In the genomic region with DNA sequence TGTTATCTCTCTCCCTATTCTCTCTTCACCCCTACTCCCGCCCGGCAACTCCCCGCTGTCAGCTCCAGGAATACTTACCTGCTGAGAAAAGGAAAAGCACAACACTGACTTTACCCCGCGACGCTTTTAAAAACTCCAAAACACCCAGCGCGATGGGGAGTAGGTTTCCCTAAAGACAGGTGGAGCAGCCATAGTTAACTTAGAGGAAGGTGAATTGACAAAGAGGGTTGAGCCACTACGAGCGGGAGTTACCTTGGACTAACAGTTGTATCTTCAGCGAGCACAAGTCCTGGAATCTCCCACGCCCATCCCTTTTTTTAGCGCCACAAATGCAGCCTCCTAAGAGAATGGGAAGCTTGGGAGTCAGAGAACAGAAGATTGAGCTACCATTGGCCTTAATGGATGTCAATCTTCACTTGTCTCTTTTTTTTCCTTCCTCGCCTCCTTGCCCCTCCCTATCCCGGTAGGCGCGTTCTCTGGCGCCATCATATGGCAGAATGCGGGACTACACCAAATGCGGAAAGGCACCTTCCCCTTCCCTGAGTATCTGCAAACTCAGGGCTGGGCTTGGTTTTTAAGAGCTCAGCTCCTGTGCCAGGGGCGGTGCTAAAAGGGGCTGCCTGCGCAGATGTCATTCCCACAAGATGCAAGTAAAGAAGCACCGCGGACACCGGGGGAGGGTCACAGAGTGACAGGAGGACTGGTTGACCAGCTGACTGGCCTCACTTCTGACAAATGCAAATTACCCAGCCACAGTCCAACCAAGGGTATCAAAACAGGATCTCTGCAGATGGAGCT, we compare ENCODE assay signal across 8 cellular contexts. TPM values are rescaled to one million over a fixed set of nuclear protein-coding genes. Genes with fewer than 3 reads are reported as not detected.
DNase-seq lines count a peak whose midpoint lies in the region; FAIRE-seq and TF ChIP-seq lines count a peak whose summit lies in the region.
"Not testable (repeated sequence)": the region's sequence is repeated elsewhere in the genome, so short reads cannot be mapped to it uniquely, and the experiment has no call there.

No MANE protein-coding gene starts in this region.

- H3K4me3 ChIP-seq in LNCaP clone FGC (ENCODE audit: low read depth, low read length) = peak overlapping the region; percentile 56
- peak overlapping the region; percentile 59 for H3K4me3 ChIP-seq in neural progenitor cell

- FAIRE-seq in frontal cortex (lab: Jason Lieb, UNC) = not testable (repeated sequence)

- H3K79me1 ChIP-seq in H9 (ENCODE audit: insufficient read depth, low read depth, low read length, poor library complexity, severe bottlenecking) = not testable (repeated sequence)

- H4K8ac ChIP-seq in H9 (replicated peaks; ENCODE audit: insufficient read length, low read depth, low read length) = not testable (repeated sequence)

- H2AFZ ChIP-seq in H9 (ENCODE audit: low read length) = not testable (repeated sequence)
- H2AFZ ChIP-seq in neural progenitor cell (replicated peaks) = peak overlapping the region; percentile 98

- H3K9ac ChIP-seq in ES-I3 (ENCODE audit: low read depth, low read length) (peak overlapping the region; percentile 46; the same call in 1 of the 2 replicates), H9 (ENCODE audit: extremely low read depth, insufficient read length, low read length) (peak overlapping the region; percentile 16)
- H3K9ac ChIP-seq in neural progenitor cell = not testable (repeated sequence)

- not testable (repeated sequence) for H2BK120ac ChIP-seq in H9 (ENCODE audit: low read depth, low read length, poor library complexity, severe bottlenecking)

- H4K20me1 ChIP-seq in H9 (ENCODE audit: control insufficient read depth, insufficient read depth, insufficient read length); neural progenitor cell (ENCODE audit: low read depth): not testable (repeated sequence)

- H2AK5ac ChIP-seq in H9 (ENCODE audit: insufficient read length, low read length) = not testable (repeated sequence)

- not testable (repeated sequence) for H4K5ac ChIP-seq in H9 (ENCODE audit: insufficient read length, low read depth, low read length)

- not testable (repeated sequence) for H3K36me3 ChIP-seq in ES-I3 (ENCODE audit: insufficient read depth, low read length); neural progenitor cell

- not testable (repeated sequence) for H3F3A ChIP-seq in neural progenitor cell (ENCODE audit: low read depth)

- H3K56ac ChIP-seq in H9 (ENCODE audit: insufficient read length, low read depth, low read length) = not testable (repeated sequence)

- not testable (repeated sequence) for H3K9me3 Mint-ChIP-seq in H9; neural progenitor cell; stimulated activated naive CD8-positive, alpha-beta T cell treated with anti-CD3 and anti-CD28 coated beads, Interleukin-15, Interleukin-2, amounts not matched to agents 100 ng/mL and 50 ng/mL, for 24 hours

- not testable (repeated sequence) for H3K18ac ChIP-seq in H9 (ENCODE audit: insufficient read length, low read depth, low read length)

- H3K27me3 Mint-ChIP-seq in H9 (ENCODE audit: low read depth) = peaks cover 20% of the 10 kb centered on the region
- H3K27me3 Mint-ChIP-seq in neural progenitor cell (ENCODE audit: insufficient read depth, low read depth) = not testable (repeated sequence)
- peaks cover 30% of the 10 kb centered on the region for H3K27me3 Mint-ChIP-seq in stimulated activated naive CD8-positive, alpha-beta T cell treated with anti-CD3 and anti-CD28 coated beads, Interleukin-15, Interleukin-2, amounts not matched to agents 100 ng/mL and 50 ng/mL, for 24 hours

- not testable (repeated sequence) for H3K79me2 ChIP-seq in H9 (ENCODE audit: insufficient read depth, low read length); neural progenitor cell (ENCODE audit: low read depth)

- no CpG with 5 or more reads among the region's 25 CpGs for WGBS in H9 (ENCODE audit: extremely low coverage, insufficient read length, low lambda C conversion rate)

- H3K23ac ChIP-seq in H9 (ENCODE audit: insufficient read length, low read depth, low read length) = not testable (repeated sequence)

- not testable (repeated sequence) for H3K27ac ChIP-seq in H9 (ENCODE audit: insufficient read length, low read depth, low read length); neural progenitor cell

- TF ChIP-seq CTCF in H9 (conservative IDR thresholded peaks at IDR 0.05) (peak; percentile 96), LNCaP clone FGC (IDR thresholded peaks at IDR 0.05; ENCODE audit: control insufficient read depth, extremely low read depth, insufficient read depth) (peak; percentile 98), neural progenitor cell (IDR thresholded peaks at IDR 0.05) (peak; percentile 91)

- not testable (repeated sequence) for H2BK5ac ChIP-seq in H9 (ENCODE audit: insufficient read length, low read length)

- not testable (repeated sequence) for H4K91ac ChIP-seq in H9 (ENCODE audit: insufficient read length, low read depth, low read length)

- peak overlapping the region; percentile 77 to 85 for H3K4me3 Mint-ChIP-seq in H9
- peak overlapping the region; percentile 86 for H3K4me3 Mint-ChIP-seq in neural progenitor cell
- H3K4me3 Mint-ChIP-seq in stimulated activated naive CD8-positive, alpha-beta T cell treated with anti-CD3 and anti-CD28 coated beads, Interleukin-15, Interleukin-2, amounts not matched to agents 100 ng/mL and 50 ng/mL, for 24 hours = peak overlapping the region; percentile 78

- H3K4me1 ChIP-seq in ES-I3 (ENCODE audit: insufficient read depth, low read length); H9 (ENCODE audit: insufficient read depth, low read length); neural progenitor cell: not testable (repeated sequence)

- not testable (repeated sequence) for H3K14ac ChIP-seq in H9 (ENCODE audit: insufficient read depth, low read length)

- H3K4me1 Mint-ChIP-seq in H9 = peaks cover 29 to 30% of the 10 kb centered on the region in 2 experiments
- H3K4me1 Mint-ChIP-seq in neural progenitor cell; stimulated activated naive CD8-positive, alpha-beta T cell treated with anti-CD3 and anti-CD28 coated beads, Interleukin-15, Interleukin-2, amounts not matched to agents 100 ng/mL and 50 ng/mL, for 24 hours (ENCODE audit: low read depth): not testable (repeated sequence)

- H3K23me2 ChIP-seq in H9 (ENCODE audit: insufficient read length, low read depth, low read length, poor library complexity, severe bottlenecking) = not testable (repeated sequence)

- H2BK20ac ChIP-seq in H9 (ENCODE audit: low read depth, low read length, poor library complexity, severe bottlenecking) = not testable (repeated sequence)

- not testable (repeated sequence) for H3T11ph ChIP-seq in H9 (ENCODE audit: low read length)

- H3K4ac ChIP-seq in H9 (ENCODE audit: low read depth, low read length) = not testable (repeated sequence)

- not testable (repeated sequence) for H2BK12ac ChIP-seq in H9 (ENCODE audit: insufficient read length, low read depth, low read length)

- H3K27me3 ChIP-seq in H9 (ENCODE audit: insufficient read depth, low read length); neural progenitor cell: not testable (repeated sequence)

- peak overlapping the region in 1 of 3 experiments; percentile 79; a peak in 1 of 7 replicates for H3K27ac Mint-ChIP-seq in H9
- not testable (repeated sequence) for H3K27ac Mint-ChIP-seq in neural progenitor cell; stimulated activated naive CD8-positive, alpha-beta T cell treated with anti-CD3 and anti-CD28 coated beads, Interleukin-15, Interleukin-2, amounts not matched to agents 100 ng/mL and 50 ng/mL, for 24 hours

- DNase-seq in H9 = peak; percentile 93
- DNase-seq in LNCaP clone FGC (ENCODE audit: low read depth) = peak; percentile 98
- peak; percentile 39 to 58 for DNase-seq in SHP77 (lab: John Stamatoyannopoulos, UW)
- peak; percentile 92 for DNase-seq in activated effector memory CD4-positive, alpha-beta T cell treated with anti-CD3 and anti-CD28 coated beads, Interleukin-2, amount 50 U/mL, for 16 hours
- peak; percentile 65 to 71 for DNase-seq in frontal cortex (ENCODE audit: low spot score in 2 of 2)
- DNase-seq in neural progenitor cell (ENCODE audit: low spot score) = peak; percentile 95

- H3K36me3 Mint-ChIP-seq in H9 (ENCODE audit: insufficient read depth in 1 of 3, low read depth in 3 of 3); neural progenitor cell; stimulated activated naive CD8-positive, alpha-beta T cell treated with anti-CD3 and anti-CD28 coated beads, Interleukin-15, Interleukin-2, amounts not matched to agents 100 ng/mL and 50 ng/mL, for 24 hours (ENCODE audit: low read depth): not testable (repeated sequence)

- H3K9me3 ChIP-seq in ES-I3 (ENCODE audit: control insufficient read depth, insufficient read depth, low read length); H9 (ENCODE audit: control insufficient read depth, low read depth, low read length); neural progenitor cell (ENCODE audit: low read depth): not testable (repeated sequence)

- not testable (repeated sequence) for H2BK15ac ChIP-seq in H9 (ENCODE audit: low read depth, low read length)

- H3K4me2 ChIP-seq in H9 (ENCODE audit: insufficient read depth, insufficient read length, low read length) (peak overlapping the region; percentile 64), neural progenitor cell (peak overlapping the region; percentile 80)

RNA-seq across cellular contexts. Expression of gene GLYATL1B, which starts 27.8 kb away (rescaled TPM):
- total RNA-seq in H9 (2021) (not detected in 2 replicates), frontal cortex (not detected), neural progenitor cell (ENCODE audit: low replicate concordance) (not detected in 2 replicates)

RNA-seq across cellular contexts. Expression of gene FAM111B, which starts 48.7 kb away (rescaled TPM):
- total RNA-seq in H9 (2021) (31.9 and 35.0 TPM in 2 replicates), frontal cortex (2.9 TPM), neural progenitor cell (ENCODE audit: low replicate concordance) (9.6 and 13.1 TPM in 2 replicates)
